In genomic region chr13:37869506-37869755, GRCh38 we compare ENCODE assay signal across 8 cellular contexts. TPM values are rescaled to one million over a fixed set of nuclear protein-coding genes. Genes with fewer than 3 reads are reported as not detected.
DNase-seq lines count a peak whose midpoint lies in the region; TF ChIP-seq lines count a peak whose summit lies in the region.

No MANE protein-coding gene starts in this region.

- peak overlapping the region; percentile 46 for H2AFZ ChIP-seq in neural cell (ENCODE audit: low read depth, low read length)

- in situ Hi-C loops in ACHN (cut with HindIII; ENCODE audit: low pct_ligation_motif_present, low pct_unique_long_range_greater_than_20kb, low sequenced_read_pairs), result no loop called here
- in situ Hi-C loops in G401 (cut with HindIII; ENCODE audit: low sequenced_read_pairs), result no loop called here

- no peak for TF ChIP-seq EP300 in neural cell (conservative IDR thresholded peaks at IDR 0.05; ENCODE audit: poor library complexity, severe bottlenecking)

- intact Hi-C loops in A673 (cut with micrococcal nuclease; ENCODE audit: unreplicated experiment), result loop anchor here (2.0 kb wide), 1 partner anchor 101 kb away; no protein-coding TSS in a partner anchor
- intact Hi-C loops in esophagus squamous epithelium (cut with DNase I), result no loop called here

- TF ChIP-seq RAD21 in neural cell (conservative IDR thresholded peaks at IDR 0.05), result no peak

- peak overlapping the region; percentile 62 for H3K9ac ChIP-seq in neural cell (ENCODE audit: low read length)

- H3K27ac ChIP-seq in A673 (ENCODE audit: low read depth, low read length, poor library complexity, severe bottlenecking) (peak overlapping the region; percentile 42), esophagus squamous epithelium (peak overlapping the region in 2 of 4 donors; percentile 2 to 11), neural cell (ENCODE audit: low read length) (no peak overlapping the region)

- 3 to 6% methylated on average over 7 to 14 of the region's 19 CpGs for WGBS in esophagus squamous epithelium, 2 donors

- H3K4me1 ChIP-seq in A673 (ENCODE audit: insufficient read depth, low read length, poor library complexity, severe bottlenecking), result peaks cover 30% of the 10 kb centered on the region
- peaks cover 6 to 15% (median 10%) of the 10 kb centered on the region in 3 donors for H3K4me1 ChIP-seq in esophagus squamous epithelium

- no peaks in the 10 kb centered on the region for H4K20me1 ChIP-seq in neural cell (ENCODE audit: insufficient read depth)

- no TSS peak for BruUV-seq in A673 (replicated peaks; lab: Mats Ljungman, UMichigan)

- no peak for TF ChIP-seq POLR2A in esophagus squamous epithelium (IDR thresholded peaks at IDR 0.05)

- POLR2A ChIA-PET in A673 (lab: Charles Lee; ENCODE audit: low non-redundant PET), result no interaction called here

- H3K9me3 ChIP-seq in A673 (ENCODE audit: low read depth, low read length, poor library complexity, severe bottlenecking), result no peaks in the 10 kb centered on the region
- H3K9me3 ChIP-seq in esophagus squamous epithelium, result no peaks in the 10 kb centered on the region
- H3K9me3 ChIP-seq in neural cell (ENCODE audit: low read length), result no peaks in the 10 kb centered on the region

- DNase-seq in A673 (ENCODE audit: low spot score), result no peak
- peak; percentile 54 for DNase-seq in NCI-H69 (lab: John Stamatoyannopoulos, UW)
- DNase-seq in esophagus squamous epithelium (lab: John Stamatoyannopoulos, UW), result no peak
- no peak for DNase-seq in activated gamma-delta T cell treated with Interleukin-2 at 50 U/mL for 16 hours
- no peak for DNase-seq in SW480 (ENCODE audit: low spot score)
- no peak for DNase-seq in ACHN
- DNase-seq in G401 (ENCODE audit: low spot score), result no peak

- H3K4me2 ChIP-seq in neural cell (ENCODE audit: low read length), result peak overlapping the region; percentile 62

- H3K4me3 ChIP-seq in A673 (ENCODE audit: low read depth, low read length, poor library complexity, severe bottlenecking), result peak overlapping the region; percentile 57
- peak overlapping the region; percentile 1 to 62 (median 38) for H3K4me3 ChIP-seq in esophagus squamous epithelium
- peak overlapping the region; percentile 79 for H3K4me3 ChIP-seq in neural cell (ENCODE audit: low read length)

- H3K9me2 ChIP-seq in neural cell (ENCODE audit: insufficient read depth, low read length), result no peaks in the 10 kb centered on the region

- H3F3A ChIP-seq in neural cell (ENCODE audit: insufficient read depth, low read length, poor library complexity, severe bottlenecking), result no peaks in the 10 kb centered on the region

- TF ChIP-seq CTCF in A673 (conservative IDR thresholded peaks at IDR 0.05; ENCODE audit: low read depth, low read length), result no peak
- no peak for TF ChIP-seq CTCF in esophagus squamous epithelium (IDR thresholded peaks at IDR 0.05)
- no peak for TF ChIP-seq CTCF in neural cell (IDR thresholded peaks at IDR 0.05; ENCODE audit: poor library complexity, severe bottlenecking)

- H3K27me3 ChIP-seq in A673 (replicated peaks; ENCODE audit: insufficient read depth, low read depth, low read length, poor library complexity) (peaks cover 19% of the 10 kb centered on the region), esophagus squamous epithelium (peaks cover 0 to 33% (median 6%) of the 10 kb centered on the region in 4 donors), neural cell (ENCODE audit: insufficient read depth, low read depth, low read length) (no peaks in the 10 kb centered on the region)

- no peaks in the 10 kb centered on the region for H3K36me3 ChIP-seq in A673 (ENCODE audit: insufficient read depth, low read length, poor library complexity, severe bottlenecking)
- H3K36me3 ChIP-seq in esophagus squamous epithelium, result no peaks in the 10 kb centered on the region
- H3K36me3 ChIP-seq in neural cell (ENCODE audit: insufficient read depth, low read length), result no peaks in the 10 kb centered on the region

- CTCF ChIA-PET in A673 (lab: Charles Lee), result interaction anchor here (0.6 to 3.0 kb wide), 4 partner anchors 100 to 1125 kb away, joined by 3 to 17 read pairs (median 8); no protein-coding TSS in a partner anchor

- H3K79me2 ChIP-seq in neural cell (replicated peaks; ENCODE audit: insufficient read depth, low read length), result peaks cover 31% of the 10 kb centered on the region

TF ChIP-seq in neural cell, 6 proteins besides CTCF, POLR2A, EP300 and RAD21:
- TF ChIP-seq POLR2AphosphoS5 (IDR thresholded peaks at IDR 0.05) (no peak), REST (IDR thresholded peaks at IDR 0.05; ENCODE audit: borderline replicate concordance) (peak; percentile 58)

RNA-seq across cellular contexts. Expression of gene TRPC4, which starts 0.1 kb away (rescaled TPM):
- total RNA-seq in A673 (2021) (25.3 and 27.0 TPM in 2 replicates), esophagus squamous epithelium (under 1 TPM in 3 of 4 donors, not detected in 1; 0.09 to 0.19 (median 0.13) TPM)
- polyA plus RNA-seq in neural cell, result 8.8 and 10.0 TPM in 2 replicates
- polyA minus RNA-seq in neural cell, result 39.4 and 47.7 TPM in 2 replicates
- not detected in 2 replicates for total RNA-seq in G401 (2014; rRNA removed; shearing (Covaris generic))

Comparison
In these comparisons a context has a peak if more than half of its experiments do, and no peak if none do; other contexts are left out.
1. RNA of gene TRPC4, which starts 0.1 kb away (total RNA-seq): 25.3 to 27.0 TPM in A673; 0.09 to 0.19 TPM in esophagus squamous epithelium and not detected in G401; every median in the first group is over 10 times any median in the second.
2. Peak in every context shown above with its lines, with median percentiles within 50 percentile points of each other: H3K4me3 ChIP-seq.